Comparison of ENCODE assay signal across 8 cellular contexts in the genomic region with DNA sequence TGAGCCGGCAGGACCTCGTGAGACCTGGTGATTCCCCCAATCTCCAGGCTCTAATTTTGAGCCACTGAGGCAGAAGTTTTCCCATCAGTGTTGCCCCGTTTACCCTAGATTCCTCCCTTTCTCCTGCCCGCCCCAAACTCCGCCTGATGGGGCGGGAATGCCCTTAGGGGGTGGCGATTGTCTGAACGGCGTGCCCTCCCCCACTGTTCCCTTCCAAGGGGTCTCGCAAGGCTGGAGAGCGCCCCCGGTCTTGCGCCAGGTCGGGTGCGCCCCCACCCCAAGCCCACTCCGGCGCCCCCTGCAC. TPM values are rescaled to one million over a fixed set of nuclear protein-coding genes. Genes with fewer than 3 reads are reported as not detected.
DNase-seq lines count a peak whose midpoint lies in the region; ATAC-seq, FAIRE-seq and TF ChIP-seq lines count a peak whose summit lies in the region.

No MANE protein-coding gene starts in this region.

- H3K4me3 ChIP-seq in BE2C (ENCODE audit: low read depth, low read length) (peak overlapping the region; percentile 86), iPS-15b (ENCODE audit: low read depth, low read length) (peak overlapping the region; percentile 90), spleen (peak overlapping the region; percentile 82 to 99 (median 91))

- H3K27ac ChIP-seq in spleen: peak overlapping the region; percentile 85 to 94 (median 92)

- H3K9me3 ChIP-seq in BE2C (no peaks in the 10 kb centered on the region), iPS-15b (ENCODE audit: control insufficient read depth, insufficient read depth, low read length) (no peaks in the 10 kb centered on the region), spleen (no peaks in the 10 kb centered on the region)

- H3K36me3 ChIP-seq in BE2C (peaks cover 8% of the 10 kb centered on the region), iPS-15b (ENCODE audit: control insufficient read depth, insufficient read depth, low read length) (no peaks in the 10 kb centered on the region), spleen (peaks cover 2 to 11% (median 9%) of the 10 kb centered on the region in 6 donors)

- DNase-seq in BE2C (no peak), HTR-8/SVneo (ENCODE audit: insufficient read length, low spot score) (peak; percentile 78), amniotic epithelial cell (ENCODE audit: low read depth) (peak; percentile 33), spleen (no peak), NCI-H526 treated with DMSO at 0.1 percent for 48 hours (lab: John Stamatoyannopoulos, UW) (no peak)

- no peak for TF ChIP-seq CTCF in BE2C (IDR thresholded peaks at IDR 0.05; ENCODE audit: low read depth, low read length)
- no peak for TF ChIP-seq CTCF in spleen (IDR thresholded peaks at IDR 0.05 in 8 of 11, conservative IDR thresholded peaks at IDR 0.05 in 3 of 11)

- H3K4me1 ChIP-seq in BE2C (no peaks in the 10 kb centered on the region; the same call in 1 of the 2 replicates), iPS-15b (ENCODE audit: control insufficient read depth, insufficient read depth, low read length) (peaks cover 4% of the 10 kb centered on the region), spleen (peaks cover 12 to 31% (median 20%) of the 10 kb centered on the region in 6 donors)

- ATAC-seq in GM19351 (IDR thresholded peaks at IDR 0.05; ENCODE audit: unreplicated experiment) (peak; percentile 16), HG03469 (IDR thresholded peaks at IDR 0.05; ENCODE audit: unreplicated experiment) (no peak)

- intact Hi-C loops in spleen (cut with DNase I; ENCODE audit: low total_unique reads): no loop called here

- WGBS in spleen, 5 donors: 0 to 2% (median 1%) methylated on average over 14 to 17 of the region's 17 CpGs

- H3K9ac ChIP-seq in iPS-15b (ENCODE audit: low read depth, low read length): peak overlapping the region; percentile 85

- no peak for FAIRE-seq in HTR-8/SVneo (lab: Jason Lieb, UNC)

- H3K27me3 ChIP-seq in BE2C (no peaks in the 10 kb centered on the region), iPS-15b (ENCODE audit: control insufficient read depth, insufficient read depth, low read length) (no peaks in the 10 kb centered on the region), spleen (replicated peaks in 1 of 7) (no peaks in the 10 kb centered on the region)

- no peak for TF ChIP-seq POLR2A in spleen (IDR thresholded peaks at IDR 0.05)

RNA-seq across cellular contexts. Expression of a gene that starts 0.5 kb away (rescaled TPM):
- polyA plus RNA-seq in BE2C (2012; ENCODE audit: insufficient read depth, insufficient read length, low read depth): 25.2 TPM
- total RNA-seq in spleen: 10 to 100 TPM in 6 of 7 donors, 1 to 10 TPM in 1; 8.5 to 16.5 (median 11.9) TPM
- polyA plus RNA-seq in spleen: 1 to 10 TPM; 3.2 to 4.6 (median 3.3) TPM

Comparison
In these comparisons a context has a peak if more than half of its experiments do, and no peak if none do; other contexts are left out.
1. DNase-seq: peak in HTR-8/SVneo (single experiment) and amniotic epithelial cell (single experiment); none in BE2C (single experiment), spleen (single experiment) and NCI-H526 treated with DMSO at 0.1 percent for 48 hours (single experiment).
2. Peak in every context shown above with its lines, with median percentiles within 50 percentile points of each other: H3K4me3 ChIP-seq.